Comparison of ENCODE assay signal across 8 cellular contexts in genomic region chr2:218269900-218270720, GRCh38. TPM values are rescaled to one million over a fixed set of nuclear protein-coding genes. Genes with fewer than 3 reads are reported as not detected.
DNase-seq lines count a peak whose midpoint lies in the region; ATAC-seq and TF ChIP-seq lines count a peak whose summit lies in the region.

Gene AAMP (minus strand): TSS chr2:218270137. CDS start chr2:218270086, 51 bp downstream.
Gene PNKD (plus strand): TSS chr2:218270519. CDS start chr2:218270536, 17 bp downstream.

- no peaks in the 10 kb centered on the region for H3K27me3 Mint-ChIP-seq in natural killer cell treated with Interleukin-12 subunit alpha and Interleukin-12 subunit beta and Interleukin-15 and Interleukin-18, amount 100 ng/mL, for 72 hours

- peaks cover 29% of the 10 kb centered on the region for H3K36me3 ChIP-seq in H7 (replicated peaks; ENCODE audit: control insufficient read depth, insufficient read depth, low read length)

- DNase-seq in ELF-1 (ENCODE audit: low read depth, low spot score) (peak; percentile 100), H7 (peak; percentile 100), M059J (ENCODE audit: low read depth) (peak; percentile 98), SHP77 (lab: John Stamatoyannopoulos, UW) (peak; percentile 98 to 99), fibroblast of pulmonary artery (ENCODE audit: low read depth) (peak; percentile 100)
- DNase-seq in activated effector memory CD4-positive, alpha-beta T cell treated with Interleukin-2 at 50 U/mL for 16 hours = peak; percentile 100
- peak; percentile 100 for DNase-seq in natural killer cell treated with Interleukin-12 subunit alpha and Interleukin-12 subunit beta and Interleukin-15 and Interleukin-18, amount 100 ng/mL, for 72 hours (ENCODE audit: low spot score)
- peak; percentile 100 for DNase-seq in stimulated activated naive CD8-positive, alpha-beta T cell treated with anti-CD3 and anti-CD28 coated beads, Interleukin-15, Interleukin-2, amounts not matched to agents 100 U/mL and 50 U/mL, for 24 hours

- no peak for TF ChIP-seq CTCF in fibroblast of pulmonary artery (IDR thresholded peaks at IDR 0.05; ENCODE audit: low read length, missing control alignments)

- H3K27ac Mint-ChIP-seq in natural killer cell treated with Interleukin-12 subunit alpha and Interleukin-12 subunit beta and Interleukin-15 and Interleukin-18, amount 100 ng/mL, for 72 hours = peak within 1 kb of the TSS; percentile 87

- H3K9me3 Mint-ChIP-seq in natural killer cell treated with Interleukin-12 subunit alpha and Interleukin-12 subunit beta and Interleukin-15 and Interleukin-18, amount 100 ng/mL, for 72 hours = no peaks in the 10 kb centered on the region

- H3K4me3 ChIP-seq in H7 (ENCODE audit: insufficient read depth, low read depth, low read length) = peak within 1 kb of the TSS; percentile 97
- H3K4me3 ChIP-seq in fibroblast of pulmonary artery (replicated peaks; ENCODE audit: low read depth, low read length) = peak within 1 kb of the TSS; percentile 97

- peak; percentile 96 to 97 for ATAC-seq in natural killer cell treated with Interleukin-12 subunit alpha and Interleukin-12 subunit beta and Interleukin-15 and Interleukin-18, amount 100 ng/mL, for 72 hours
- peak; percentile 95 for ATAC-seq in stimulated activated naive CD8-positive, alpha-beta T cell treated with anti-CD3 and anti-CD28 coated beads, Interleukin-15, Interleukin-2, amounts not matched to agents 100 U/mL and 50 U/mL, for 24 hours

- peak within 1 kb of the TSS; percentile 90 for H3K4me3 Mint-ChIP-seq in natural killer cell treated with Interleukin-12 subunit alpha and Interleukin-12 subunit beta and Interleukin-15 and Interleukin-18, amount 100 ng/mL, for 72 hours

- peaks cover 31 to 41% of the 10 kb centered on the region in 2 donors for H3K4me1 Mint-ChIP-seq in natural killer cell treated with Interleukin-12 subunit alpha and Interleukin-12 subunit beta and Interleukin-15 and Interleukin-18, amount 100 ng/mL, for 72 hours (ENCODE audit: low read depth in 2 of 2)

- H3K27me3 ChIP-seq in H7 (ENCODE audit: control insufficient read depth, insufficient read depth, low read length) = no peaks in the 10 kb centered on the region

- no peaks in the 10 kb centered on the region for H3K36me3 Mint-ChIP-seq in natural killer cell treated with Interleukin-12 subunit alpha and Interleukin-12 subunit beta and Interleukin-15 and Interleukin-18, amount 100 ng/mL, for 72 hours

RNA-seq across cellular contexts. Expression of gene AAMP, which starts in this region (rescaled TPM):
- 139 and 141 TPM in 2 replicates for total RNA-seq in H7 (2014; rRNA removed; shearing (Covaris generic))
- 108 and 153 TPM in 2 replicates for total RNA-seq in M059J (2014; rRNA removed; shearing (Covaris generic))
- total RNA-seq in natural killer cell treated with Interleukin-12 subunit alpha and Interleukin-12 subunit beta and Interleukin-15 and Interleukin-18, amount 100 ng/mL, for 72 hours = 100 to 1,000 TPM in 1 of 2 donors, 10 to 100 TPM in 1; 75.6 to 104 TPM

RNA-seq across cellular contexts. Expression of gene PNKD, which starts in this region (rescaled TPM):
- 46.5 and 61.3 TPM in 2 replicates for total RNA-seq in H7 (2014; rRNA removed; shearing (Covaris generic))
- total RNA-seq in M059J (2014; rRNA removed; shearing (Covaris generic)) = 55.2 and 59.2 TPM in 2 replicates
- total RNA-seq in natural killer cell treated with Interleukin-12 subunit alpha and Interleukin-12 subunit beta and Interleukin-15 and Interleukin-18, amount 100 ng/mL, for 72 hours = 10 to 100 TPM; 20.6 to 22.0 TPM

Comparison
In these comparisons a context has a peak if more than half of its experiments do, and no peak if none do; other contexts are left out.
1. Peak in every context shown above with its lines: DNase-seq, ATAC-seq and H3K4me3 ChIP-seq.